8 cellular contexts compared by ENCODE assay signal in genomic region chr21:29196021-29196663, GRCh38.
A peak's percentile ranks its signal among the peaks of the same experiment; 100 is the strongest.
DNase-seq lines count a peak whose midpoint lies in the region; ATAC-seq and TF ChIP-seq lines count a peak whose summit lies in the region.

No MANE protein-coding gene starts in this region.

- H3K4me2 ChIP-seq in fibroblast of lung (ENCODE audit: extremely low read depth, insufficient read depth, low read length) (peak overlapping the region; percentile 64), parathyroid adenoma (ENCODE audit: low read length) (peak overlapping the region; percentile 34)

- peaks cover 8% of the 10 kb centered on the region for H3K36me3 ChIP-seq in NT2/D1 (ENCODE audit: insufficient read depth, insufficient read length, low read length)
- no peaks in the 10 kb centered on the region for H3K36me3 ChIP-seq in fibroblast of lung (ENCODE audit: control insufficient read depth, insufficient read depth, low read length)
- H3K36me3 ChIP-seq in parathyroid adenoma (ENCODE audit: control insufficient read depth, insufficient read depth, low read length), result no peaks in the 10 kb centered on the region
- H3K36me3 ChIP-seq in urinary bladder (ENCODE audit: insufficient read depth), result no peaks in the 10 kb centered on the region

- peak overlapping the region; percentile 78 for H3K27ac ChIP-seq in fibroblast of lung (ENCODE audit: insufficient read depth, low read length)
- H3K27ac ChIP-seq in parathyroid adenoma, result no peak overlapping the region
- peak overlapping the region; percentile 29 for H3K27ac ChIP-seq in urinary bladder (ENCODE audit: low read depth)

- H3K4me3 ChIP-seq in NT2/D1 (ENCODE audit: insufficient read length, low read depth), result peak overlapping the region; percentile 1
- peak overlapping the region in 3 of 4 experiments; percentile 17 to 51 (median 44) for H3K4me3 ChIP-seq in fibroblast of lung (replicated peaks in 1 of 4; ENCODE audit: control extremely low read depth in 1 of 4, insufficient read depth in 1 of 4, low read depth in 3 of 4, low read length in 4 of 4)
- H3K4me3 ChIP-seq in parathyroid adenoma (ENCODE audit: low read depth, low read length), result no peak overlapping the region
- H3K4me3 ChIP-seq in urinary bladder (ENCODE audit: low read depth, low read length), result no peak overlapping the region

- no peaks in the 10 kb centered on the region for H4K20me1 ChIP-seq in fibroblast of lung (ENCODE audit: control insufficient read depth, extremely low read depth, insufficient read depth, low read length)

- WGBS in urinary bladder, result 5% methylated on average over 8 of the region's 8 CpGs

- no peak overlapping the region for H3K9ac ChIP-seq in NT2/D1 (ENCODE audit: insufficient read length, low read depth)
- no peak overlapping the region for H3K9ac ChIP-seq in fibroblast of lung (ENCODE audit: insufficient read depth, low read length)
- no peak overlapping the region for H3K9ac ChIP-seq in parathyroid adenoma

- H3K27me3 ChIP-seq in NT2/D1 (ENCODE audit: insufficient read depth, insufficient read length) (no peaks in the 10 kb centered on the region), fibroblast of lung (ENCODE audit: control insufficient read depth, insufficient read depth, low read length) (no peaks in the 10 kb centered on the region), parathyroid adenoma (ENCODE audit: control insufficient read depth, insufficient read depth, low read length) (no peaks in the 10 kb centered on the region)

- H3K4me1 ChIP-seq in NT2/D1 (ENCODE audit: insufficient read depth, insufficient read length) (no peaks in the 10 kb centered on the region), fibroblast of lung (ENCODE audit: control insufficient read depth, extremely low read depth, insufficient read depth, low read length) (peaks cover 7% of the 10 kb centered on the region), parathyroid adenoma (no peaks in the 10 kb centered on the region), urinary bladder (ENCODE audit: insufficient read depth) (no peaks in the 10 kb centered on the region)

- peak overlapping the region; percentile 3 for H2AFZ ChIP-seq in fibroblast of lung (ENCODE audit: low read length)
- no peak overlapping the region for H2AFZ ChIP-seq in parathyroid adenoma

- H3K79me2 ChIP-seq in fibroblast of lung (ENCODE audit: control insufficient read depth, insufficient read depth, low read length) (no peaks in the 10 kb centered on the region), parathyroid adenoma (no peaks in the 10 kb centered on the region)

- DNase-seq in NT2/D1 (ENCODE audit: low read depth, low spot score) (no peak), fibroblast of lung (ENCODE audit: low read depth in 2 of 2) (peak; percentile 93 to 95), cortex of kidney (lab: John Stamatoyannopoulos, UW) (no peak)
- DNase-seq in activated CD8-positive, alpha-beta memory T cell treated with anti-CD3 and anti-CD28 coated beads, Interleukin-2, amount 50 U/mL, for 24 hours (ENCODE audit: extremely low read depth), result peak; percentile 44

- H3K9me3 ChIP-seq in NT2/D1 (ENCODE audit: insufficient read depth, low read length) (peaks cover 44% of the 10 kb centered on the region), fibroblast of lung (ENCODE audit: control insufficient read depth, insufficient read depth, low read depth, low read length) (no peaks in the 10 kb centered on the region), parathyroid adenoma (ENCODE audit: control insufficient read depth, low read length) (no peaks in the 10 kb centered on the region)

- peak; percentile 93 for ATAC-seq in GM18511 (IDR thresholded peaks at IDR 0.05; ENCODE audit: unreplicated experiment)
- ATAC-seq in HG02884 (IDR thresholded peaks at IDR 0.05; ENCODE audit: unreplicated experiment), result peak; percentile 97

- TF ChIP-seq CTCF in fibroblast of lung (conservative IDR thresholded peaks at IDR 0.05 in 1 of 2, IDR thresholded peaks at IDR 0.05 in 1 of 2; ENCODE audit: low read depth in 1 of 2, low read length in 2 of 2) (peak; percentile 29 to 53), parathyroid adenoma (IDR thresholded peaks at IDR 0.05) (no peak)

Comparison
In these comparisons a context has a peak if more than half of its experiments do, and no peak if none do; other contexts are left out.
1. DNase-seq: peak in activated CD8-positive, alpha-beta memory T cell treated with anti-CD3 and anti-CD28 coated beads, Interleukin-2, amount 50 U/mL, for 24 hours (single experiment) and fibroblast of lung (2 of 2); none in NT2/D1 (single experiment) and cortex of kidney (single experiment).
2. H3K4me3 ChIP-seq: peak in NT2/D1 (single experiment) and fibroblast of lung (3 of 4); none in parathyroid adenoma (single experiment) and urinary bladder (single experiment).